In genomic region chr4:96543346-96543745, GRCh38 we compare ENCODE assay signal across 22 cellular contexts.
"Had no signal": no experiment of that assay in that cellular context is flagged by ENCODE, and none has a peak within 500 bp of the region (broad histone marks: within the 10 kb centered on the region; RNA-seq: fewer than 3 reads in every experiment).

No MANE protein-coding gene starts in this region.

- H3K27me3 Mint-ChIP-seq: memory B cell; naive thymus-derived CD4-positive, alpha-beta T cell had no signal

- H3K4me3 ChIP-seq: gastroesophageal sphincter, hepatocyte, psoas muscle, sigmoid colon, skin epidermis, stomach, suprapubic skin, tibial artery, upper lobe of left lung, uterus had no signal

- H3K9ac ChIP-seq: parathyroid adenoma had no signal

- H3K27ac Mint-ChIP-seq: memory B cell; naive thymus-derived CD4-positive, alpha-beta T cell; nephron progenitor cell had no signal

- H3K9me3 ChIP-seq: gastroesophageal sphincter, psoas muscle, stomach, suprapubic skin, tibial artery, upper lobe of left lung, uterus had no signal

- H3K36me3 ChIP-seq: gastroesophageal sphincter, sigmoid colon, stomach, suprapubic skin, tibial artery, upper lobe of left lung, uterus had no signal

- H3K79me2 ChIP-seq: hepatocyte, parathyroid adenoma had no signal

- H3K9me3 Mint-ChIP-seq: memory B cell, nephron progenitor cell had no signal

- H3K4me1 Mint-ChIP-seq: memory B cell; naive thymus-derived CD4-positive, alpha-beta T cell; nephron progenitor cell had no signal

- H3K27me3 ChIP-seq: gastroesophageal sphincter, hepatocyte, sigmoid colon, stomach, suprapubic skin, tibial artery, upper lobe of left lung, uterus had no signal

- H3K4me2 ChIP-seq: hepatocyte had no signal

- FAIRE-seq: endometrium had no signal

- H2AFZ ChIP-seq: hepatocyte, parathyroid adenoma had no signal

- H3K27ac ChIP-seq: gastroesophageal sphincter, hepatocyte, parathyroid adenoma, psoas muscle, sigmoid colon, skin epidermis, stomach, suprapubic skin, tibial artery, upper lobe of left lung, uterus had no signal

- H3K4me3 Mint-ChIP-seq: memory B cell; naive thymus-derived CD4-positive, alpha-beta T cell; nephron progenitor cell had no signal

- ATAC-seq: esophagus mucosa; gastroesophageal sphincter; naive thymus-derived CD4-positive, alpha-beta T cell; psoas muscle had no signal

- H3K4me1 ChIP-seq: gastroesophageal sphincter, parathyroid adenoma, psoas muscle, sigmoid colon, stomach, suprapubic skin, tibial artery, upper lobe of left lung, uterus had no signal

- DNase-seq: central memory CD4-positive, alpha-beta T cell; cortex of kidney; effector memory CD4-positive, alpha-beta T cell; naive thymus-derived CD4-positive, alpha-beta T cell; nephron progenitor cell; psoas muscle; sigmoid colon; stimulated activated CD4-positive, alpha-beta T cell treated with anti-CD3 and anti-CD28 coated beads, Interleukin-2, amount 100 ng/mL, for 24 hours; stimulated activated CD4-positive, alpha-beta T cell treated with anti-CD3 and anti-CD28 coated beads, Interleukin-4, amount 100 ng/mL, for 4 hours; stimulated activated naive CD4-positive, alpha-beta T cell; stomach; tibial artery; upper lobe of left lung; uterus had no signal

- H3K36me3 Mint-ChIP-seq: memory B cell; naive thymus-derived CD4-positive, alpha-beta T cell had no signal
